Comparison of ENCODE assay signal across 8 cellular contexts in genomic region chr11:69640995-69641581, GRCh38. TPM values are rescaled to one million over a fixed set of nuclear protein-coding genes. Genes with fewer than 3 reads are reported as not detected.
DNase-seq lines count a peak whose midpoint lies in the region; ATAC-seq and TF ChIP-seq lines count a peak whose summit lies in the region.

Gene CCND1 (plus strand): TSS chr11:69641156. CDS start chr11:69641314, 158 bp downstream.

- H3K4me3 ChIP-seq in A673 (ENCODE audit: low read depth, low read length, poor library complexity, severe bottlenecking) (peak within 1 kb of the TSS; percentile 86), neural cell (ENCODE audit: low read length) (peak within 1 kb of the TSS; percentile 51), urinary bladder (ENCODE audit: low read depth, low read length) (peak within 1 kb of the TSS; percentile 86)

- TF ChIP-seq RAD21 in neural cell (conservative IDR thresholded peaks at IDR 0.05) = no peak

- peak; percentile 98 for DNase-seq in A673 (ENCODE audit: low spot score)
- peak; percentile 37 for DNase-seq in NCI-H748 treated with DMSO at 0.1 percent for 48 hours (lab: John Stamatoyannopoulos, UW)
- DNase-seq in activated effector memory CD4-positive, alpha-beta T cell treated with anti-CD3 and anti-CD28 coated beads, Interleukin-2, amount 50 U/mL, for 16 hours = peak; percentile 76
- peak; percentile 55 for DNase-seq in globus pallidus (ENCODE audit: low spot score)

- H3K4me1 ChIP-seq in A673 (ENCODE audit: insufficient read depth, low read length, poor library complexity, severe bottlenecking) = peaks cover 29% of the 10 kb centered on the region
- peaks cover 3% of the 10 kb centered on the region for H3K4me1 ChIP-seq in urinary bladder (ENCODE audit: insufficient read depth)

- TF ChIP-seq POLR2A in GM18505 (IDR thresholded peaks at IDR 0.05; ENCODE audit: borderline replicate concordance, extremely low read depth, insufficient read depth, insufficient read length) = peak; percentile 47

- H3K9ac ChIP-seq in neural cell (ENCODE audit: low read length) = no peak within 1 kb of the TSS

- TF ChIP-seq CTCF in A673 (conservative IDR thresholded peaks at IDR 0.05; ENCODE audit: low read depth, low read length) = 0 out of 2 replicates have a peak, but pooled peaks have one; percentile 12
- TF ChIP-seq CTCF in neural cell (IDR thresholded peaks at IDR 0.05; ENCODE audit: poor library complexity, severe bottlenecking) = peak; percentile 20

- no peaks in the 10 kb centered on the region for H3K27me3 ChIP-seq in A673 (replicated peaks; ENCODE audit: insufficient read depth, low read depth, low read length, poor library complexity)
- H3K27me3 ChIP-seq in neural cell (ENCODE audit: insufficient read depth, low read depth, low read length) = peaks cover 75% of the 10 kb centered on the region

- intact Hi-C loops in A673 (cut with micrococcal nuclease; ENCODE audit: unreplicated experiment) = no loop called here

- WGBS in urinary bladder = 1% methylated on average over 49 of the region's 49 CpGs

- no peak within 1 kb of the TSS for H3K4me2 ChIP-seq in neural cell (ENCODE audit: low read length)

- BruUV-seq in A673 (replicated peaks; lab: Mats Ljungman, UMichigan) = TSS peak; percentile 45

- TF ChIP-seq EP300 in neural cell (conservative IDR thresholded peaks at IDR 0.05; ENCODE audit: poor library complexity, severe bottlenecking) = no peak

- POLR2A ChIA-PET in A673 (lab: Charles Lee; ENCODE audit: low non-redundant PET) = no interaction called here

- no peaks in the 10 kb centered on the region for H3K9me3 ChIP-seq in A673 (ENCODE audit: low read depth, low read length, poor library complexity, severe bottlenecking)
- no peaks in the 10 kb centered on the region for H3K9me3 ChIP-seq in neural cell (ENCODE audit: low read length)

- ATAC-seq in GM18505 (IDR thresholded peaks at IDR 0.05; ENCODE audit: unreplicated experiment) = no peak
- ATAC-seq in HG03135 (IDR thresholded peaks at IDR 0.05; ENCODE audit: unreplicated experiment) = no peak

- CTCF ChIA-PET in A673 (lab: Charles Lee) = no interaction called here

- H4K20me1 ChIP-seq in neural cell (ENCODE audit: insufficient read depth) = no peaks in the 10 kb centered on the region

- H3K27ac ChIP-seq in A673 (ENCODE audit: low read depth, low read length, poor library complexity, severe bottlenecking) (peak within 1 kb of the TSS; percentile 99), neural cell (ENCODE audit: low read length) (no peak within 1 kb of the TSS), urinary bladder (ENCODE audit: low read depth) (peak within 1 kb of the TSS; percentile 3)

- H3K36me3 ChIP-seq in A673 (ENCODE audit: insufficient read depth, low read length, poor library complexity, severe bottlenecking) (peaks cover 41% of the 10 kb centered on the region), neural cell (ENCODE audit: insufficient read depth, low read length) (no peaks in the 10 kb centered on the region), urinary bladder (ENCODE audit: insufficient read depth) (no peaks in the 10 kb centered on the region)

- no peaks in the 10 kb centered on the region for H3K79me2 ChIP-seq in neural cell (replicated peaks; ENCODE audit: insufficient read depth, low read length)

- no peaks in the 10 kb centered on the region for H3K9me2 ChIP-seq in neural cell (ENCODE audit: insufficient read depth, low read length)

- H2AFZ ChIP-seq in neural cell (ENCODE audit: low read depth, low read length) = no peak within 1 kb of the TSS

- no peaks in the 10 kb centered on the region for H3F3A ChIP-seq in neural cell (ENCODE audit: insufficient read depth, low read length, poor library complexity, severe bottlenecking)

TF ChIP-seq in neural cell, 6 proteins besides CTCF, POLR2A, EP300 and RAD21:
- no peak for TF ChIP-seq POLR2AphosphoS5 (IDR thresholded peaks at IDR 0.05)
- peak; percentile 7 for TF ChIP-seq EZH2 (IDR thresholded peaks at IDR 0.05; ENCODE audit: borderline replicate concordance, insufficient read depth, low read length, poor library complexity, severe bottlenecking)

RNA-seq across cellular contexts. Expression of gene CCND1, which starts in this region (rescaled TPM):
- total RNA-seq in A673 (2021) (2,517 and 2,519 TPM in 2 replicates), urinary bladder (78.8 TPM)
- polyA plus RNA-seq in neural cell (1.7 and 2.7 TPM in 2 replicates), urinary bladder (17.5 TPM)
- 4.1 and 5.7 TPM in 2 replicates for polyA minus RNA-seq in neural cell

Comparison
In these comparisons a context has a peak if more than half of its experiments do, and no peak if none do; other contexts are left out.
1. RNA of gene CCND1 (total RNA-seq): 2,517 to 2,519 TPM in A673; 78.8 TPM in urinary bladder (single experiment); every median in the first group is over 10 times any median in the second.
2. DNase-seq: peak in every context shown above with its lines; median percentile 98 in A673; 76 in activated effector memory CD4-positive, alpha-beta T cell treated with anti-CD3 and anti-CD28 coated beads, Interleukin-2, amount 50 U/mL, for 16 hours; 55 in globus pallidus; 37 in NCI-H748 treated with DMSO at 0.1 percent for 48 hours.
3. Peak in every context shown above with its lines, with median percentiles within 50 percentile points of each other: H3K4me3 ChIP-seq.